ENCODE assay signal across 27 cellular contexts in the genomic region with DNA sequence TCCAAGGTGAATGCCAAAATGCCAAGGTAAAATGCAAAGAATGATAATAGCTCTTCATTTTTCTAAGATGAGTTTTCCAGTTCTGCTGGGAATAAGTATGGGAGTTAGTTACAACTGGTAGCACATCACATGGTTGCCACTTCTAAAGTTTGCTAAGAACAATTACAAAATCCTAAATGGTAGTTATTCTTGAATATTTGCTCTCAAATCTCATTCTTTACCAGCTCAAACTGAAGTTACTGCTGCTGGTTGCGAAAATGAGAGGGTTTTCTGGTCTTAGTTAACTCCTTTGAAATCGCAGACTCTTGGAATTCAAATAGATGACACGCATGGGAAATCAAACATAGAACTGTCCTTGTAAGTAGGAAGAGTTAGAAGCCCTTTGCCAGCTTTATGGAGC.
"Had no signal": no experiment of that assay in that cellular context is flagged by ENCODE, and none has a peak within 500 bp of the region (broad histone marks: within the 10 kb centered on the region; RNA-seq: fewer than 3 reads in every experiment).

No MANE protein-coding gene starts in this region.

- H3K27me3 Mint-ChIP-seq: stimulated activated naive CD8-positive, alpha-beta T cell treated with anti-CD3 and anti-CD28 coated beads, Interleukin-15, amount 100 ng/mL, for 72 hours had no signal

- H3K4me1 Mint-ChIP-seq: activated CD4-positive, alpha-beta T cell treated with anti-CD3 and anti-CD28 coated beads for 36 hours; activated CD8-positive, alpha-beta memory T cell treated with anti-CD3 and anti-CD28 coated beads, Interleukin-2, amount 10 ng/mL, durations not matched to agents 7 days and 5 days; stimulated activated memory B cell treated with anti-CD40 and anti-IgM and Interleukin-4, amounts not matched to agents 10 μg/mL and 1 μg/mL and 100 μg/mL, for 72 hours; stimulated activated naive CD8-positive, alpha-beta T cell treated with anti-CD3 and anti-CD28 coated beads, Interleukin-15, amount 100 ng/mL, for 72 hours; T-cell had no signal

- H3K4me3 ChIP-seq: colonic mucosa, left ventricle myocardium inferior, lung, mucosa of descending colon, upper lobe of right lung had no signal

- DNase-seq: activated CD4-positive, alpha-beta T cell treated with anti-CD3 and anti-CD28 coated beads for 36 hours; activated CD4-positive, CD25-positive, alpha-beta regulatory T cell; activated CD8-positive, alpha-beta memory T cell treated with anti-CD3 and anti-CD28 coated beads, Interleukin-2, amount 10 ng/mL, durations not matched to agents 7 days and 5 days; activated CD8-positive, alpha-beta T cell treated with anti-CD3 and anti-CD28 coated beads, Interleukin-2, amount 10 ng/mL, durations not matched to agents 7 days and 5 days; activated naive CD4-positive, alpha-beta T cell; activated T-cell treated with anti-CD3 and anti-CD28 coated beads, Interleukin-2, amount 50 U/mL, for 48 hours; anterior cingulate cortex; cerebellar nuclear complex; colonic mucosa; effector memory CD8-positive, alpha-beta T cell; kidney glomerular epithelial cell; left ventricle myocardium inferior; mesendoderm; mucosa of descending colon; small intestine; stimulated activated CD4-positive, alpha-beta T cell treated with anti-CD3 and anti-CD28 coated beads, Interleukin-1b, Interleukin-23, amount 100 ng/mL, for 48 hours; stimulated activated CD4-positive, alpha-beta T cell treated with anti-CD3 and anti-CD28 coated beads, Interleukin-4, amount 100 ng/mL, for 4 hours; stimulated activated CD8-positive, alpha-beta memory T cell treated with anti-CD3 and anti-CD28 coated beads, Interleukin-4, amount 100 ng/mL, for 48 hours; stimulated activated naive CD8-positive, alpha-beta T cell treated with anti-CD3 and anti-CD28 coated beads, Interleukin-15, amount 100 ng/mL, for 72 hours; substantia nigra; T-cell; upper lobe of right lung had no signal

- H3K36me3 ChIP-seq: colonic mucosa, left ventricle myocardium inferior, upper lobe of right lung had no signal

- H3K27ac Mint-ChIP-seq: activated CD4-positive, alpha-beta T cell treated with anti-CD3 and anti-CD28 coated beads for 36 hours; activated CD8-positive, alpha-beta memory T cell treated with anti-CD3 and anti-CD28 coated beads, Interleukin-2, amount 10 ng/mL, durations not matched to agents 7 days and 5 days; activated CD8-positive, alpha-beta T cell treated with anti-CD3 and anti-CD28 coated beads, Interleukin-2, amount 10 ng/mL, durations not matched to agents 7 days and 5 days; activated naive CD4-positive, alpha-beta T cell treated with anti-CD3 and anti-CD28 coated beads, Interleukin-2, amount 50 U/mL, for 72 hours; effector memory CD8-positive, alpha-beta T cell; natural killer cell treated with Interleukin-12 subunit alpha and Interleukin-12 subunit beta and Interleukin-15 and Interleukin-18, amount 100 ng/mL, for 72 hours; stimulated activated memory B cell treated with anti-CD40 and anti-IgM and Interleukin-4, amounts not matched to agents 10 μg/mL and 1 μg/mL and 100 μg/mL, for 72 hours; stimulated activated naive CD8-positive, alpha-beta T cell treated with anti-CD3 and anti-CD28 coated beads, Interleukin-15, amount 100 ng/mL, for 72 hours; T-cell had no signal

- H3K4me1 ChIP-seq: colonic mucosa, left ventricle myocardium inferior, upper lobe of right lung had no signal

- H3K36me3 Mint-ChIP-seq: activated CD8-positive, alpha-beta memory T cell treated with anti-CD3 and anti-CD28 coated beads, Interleukin-2, amount 10 ng/mL, durations not matched to agents 7 days and 5 days; activated naive CD4-positive, alpha-beta T cell treated with anti-CD3 and anti-CD28 coated beads, Interleukin-2, amount 50 U/mL, for 72 hours; natural killer cell treated with Interleukin-12 subunit alpha and Interleukin-12 subunit beta and Interleukin-15 and Interleukin-18, amount 100 ng/mL, for 72 hours; stimulated activated memory B cell treated with anti-CD40 and anti-IgM and Interleukin-4, amounts not matched to agents 10 μg/mL and 1 μg/mL and 100 μg/mL, for 72 hours; T-cell had no signal

- H3K4me3 Mint-ChIP-seq: activated CD4-positive, alpha-beta T cell treated with anti-CD3 and anti-CD28 coated beads for 36 hours; activated CD8-positive, alpha-beta memory T cell treated with anti-CD3 and anti-CD28 coated beads, Interleukin-2, amount 10 ng/mL, durations not matched to agents 7 days and 5 days; activated CD8-positive, alpha-beta T cell treated with anti-CD3 and anti-CD28 coated beads, Interleukin-2, amount 10 ng/mL, durations not matched to agents 7 days and 5 days; effector memory CD8-positive, alpha-beta T cell; natural killer cell treated with Interleukin-12 subunit alpha and Interleukin-12 subunit beta and Interleukin-15 and Interleukin-18, amount 100 ng/mL, for 72 hours; stimulated activated memory B cell treated with anti-CD40 and anti-IgM and Interleukin-4, amounts not matched to agents 10 μg/mL and 1 μg/mL and 100 μg/mL, for 72 hours; stimulated activated naive CD8-positive, alpha-beta T cell treated with anti-CD3 and anti-CD28 coated beads, Interleukin-15, amount 100 ng/mL, for 72 hours; T-cell had no signal

- H3K9me3 ChIP-seq: colonic mucosa, left ventricle myocardium inferior, mucosa of descending colon, upper lobe of right lung had no signal

- H3K27me3 ChIP-seq: colonic mucosa, upper lobe of right lung had no signal

- H3K9me3 Mint-ChIP-seq: activated naive CD4-positive, alpha-beta T cell treated with anti-CD3 and anti-CD28 coated beads, Interleukin-2, amount 50 U/mL, for 72 hours; effector memory CD8-positive, alpha-beta T cell; natural killer cell treated with Interleukin-12 subunit alpha and Interleukin-12 subunit beta and Interleukin-15 and Interleukin-18, amount 100 ng/mL, for 72 hours; stimulated activated memory B cell treated with anti-CD40 and anti-IgM and Interleukin-4, amounts not matched to agents 10 μg/mL and 1 μg/mL and 100 μg/mL, for 72 hours; stimulated activated naive CD8-positive, alpha-beta T cell treated with anti-CD3 and anti-CD28 coated beads, Interleukin-15, amount 100 ng/mL, for 72 hours; T-cell had no signal

- H3K27ac ChIP-seq: colonic mucosa, left ventricle myocardium inferior, upper lobe of right lung had no signal

- ATAC-seq: activated CD4-positive, alpha-beta T cell treated with anti-CD3 and anti-CD28 coated beads for 36 hours; activated CD8-positive, alpha-beta memory T cell treated with anti-CD3 and anti-CD28 coated beads, Interleukin-2, amount 10 ng/mL, durations not matched to agents 7 days and 5 days; activated CD8-positive, alpha-beta T cell treated with anti-CD3 and anti-CD28 coated beads, Interleukin-2, amount 10 ng/mL, durations not matched to agents 7 days and 5 days; activated naive CD4-positive, alpha-beta T cell treated with anti-CD3 and anti-CD28 coated beads, Interleukin-2, amount 50 U/mL, for 72 hours; effector memory CD8-positive, alpha-beta T cell; mucosa of descending colon; natural killer cell treated with Interleukin-12 subunit alpha and Interleukin-12 subunit beta and Interleukin-15 and Interleukin-18, amount 100 ng/mL, for 72 hours; sciatic nerve; stimulated activated memory B cell treated with anti-CD40 and anti-IgM and Interleukin-4, amounts not matched to agents 10 μg/mL and 1 μg/mL and 100 μg/mL, for 72 hours; stimulated activated naive CD8-positive, alpha-beta T cell treated with anti-CD3 and anti-CD28 coated beads, Interleukin-15, amount 100 ng/mL, for 72 hours; T-cell; upper lobe of right lung had no signal
